In genomic region chr19:4342421-4343055, GRCh38 we compare ENCODE assay signal across 8 cellular contexts. TPM values are rescaled to one million over a fixed set of nuclear protein-coding genes. Genes with fewer than 3 reads are reported as not detected.
DNase-seq lines count a peak whose midpoint lies in the region; ATAC-seq and TF ChIP-seq lines count a peak whose summit lies in the region.

No MANE protein-coding gene starts in this region.

- H3K27ac ChIP-seq in left ventricle myocardium inferior (replicated peaks) (peak overlapping the region; percentile 98), upper lobe of right lung (peak overlapping the region; percentile 88)

- H3K4me3 ChIP-seq in left ventricle myocardium inferior (peak overlapping the region; percentile 86), upper lobe of right lung (peak overlapping the region; percentile 82)

- DNase-seq in GM13977 (ENCODE audit: low spot score) (peak; percentile 93), NCI-H146 (lab: John Stamatoyannopoulos, UW) (peak; percentile 98), amygdala (lab: John Stamatoyannopoulos, UW) (peak; percentile 78 to 100 (median 96)), left ventricle myocardium inferior (peak; percentile 95), posterior vena cava (ENCODE audit: low spot score) (peak; percentile 98), upper lobe of right lung (peak; percentile 96)

- H3K4me3 Mint-ChIP-seq in T-helper 1 cell treated with Interleukin-12 subunit alpha and Interleukin-12 subunit beta and Interleukin-4 antibody, amounts not matched to agents 30 μg/mL and 1 μg/mL, for 36 hours = peak overlapping the region; percentile 90

- intact Hi-C loops in left ventricle myocardium inferior (cut with micrococcal nuclease) = no loop called here
- intact Hi-C loops in posterior vena cava (cut with DNase I) = loop anchor here in 1 of 2 donors (5.0 kb wide), 1 partner anchor 60 kb away; the partner anchor contains the start of genes CHAF1A and SH3GL1
- intact Hi-C loops in upper lobe of right lung (cut with DNase I) = no loop called here

- H3K27me3 ChIP-seq in left ventricle myocardium inferior (ENCODE audit: low read depth) (no peaks in the 10 kb centered on the region), upper lobe of right lung (no peaks in the 10 kb centered on the region)

- peak overlapping the region; percentile 88 for H3K27ac Mint-ChIP-seq in T-helper 1 cell treated with Interleukin-12 subunit alpha and Interleukin-12 subunit beta and Interleukin-4 antibody, amounts not matched to agents 30 μg/mL and 1 μg/mL, for 36 hours

- H3K4me1 Mint-ChIP-seq in T-helper 1 cell treated with Interleukin-12 subunit alpha and Interleukin-12 subunit beta and Interleukin-4 antibody, amounts not matched to agents 30 μg/mL and 1 μg/mL, for 36 hours (ENCODE audit: low read depth) = peaks cover 20% of the 10 kb centered on the region

- no peaks in the 10 kb centered on the region for H3K27me3 Mint-ChIP-seq in T-helper 1 cell treated with Interleukin-12 subunit alpha and Interleukin-12 subunit beta and Interleukin-4 antibody, amounts not matched to agents 30 μg/mL and 1 μg/mL, for 36 hours (ENCODE audit: low read depth)

- peaks cover 12% of the 10 kb centered on the region for H3K36me3 ChIP-seq in left ventricle myocardium inferior
- H3K36me3 ChIP-seq in upper lobe of right lung = no peaks in the 10 kb centered on the region

- H3K9me3 Mint-ChIP-seq in T-helper 1 cell treated with Interleukin-12 subunit alpha and Interleukin-12 subunit beta and Interleukin-4 antibody, amounts not matched to agents 30 μg/mL and 1 μg/mL, for 36 hours = no peaks in the 10 kb centered on the region

- H3K9me3 ChIP-seq in left ventricle myocardium inferior (replicated peaks) = no peaks in the 10 kb centered on the region
- no peaks in the 10 kb centered on the region for H3K9me3 ChIP-seq in upper lobe of right lung

- H3K4me1 ChIP-seq in left ventricle myocardium inferior (peaks cover 34% of the 10 kb centered on the region), upper lobe of right lung (peaks cover 12% of the 10 kb centered on the region)

- ATAC-seq in HG02870 (IDR thresholded peaks at IDR 0.05; ENCODE audit: unreplicated experiment) = peak; percentile 87
- ATAC-seq in upper lobe of right lung = peak; percentile 93

- in situ Hi-C loops in GM13977 (cut with MboI; ENCODE audit: low pct_unique_long_range_greater_than_20kb, low sequenced_read_pairs, unreplicated experiment) = no loop called here

- peaks cover 5% of the 10 kb centered on the region for H3K36me3 Mint-ChIP-seq in T-helper 1 cell treated with Interleukin-12 subunit alpha and Interleukin-12 subunit beta and Interleukin-4 antibody, amounts not matched to agents 30 μg/mL and 1 μg/mL, for 36 hours (ENCODE audit: low read depth)

- TF ChIP-seq CTCF in GM13977 (IDR thresholded peaks at IDR 0.05; ENCODE audit: extremely low read depth, insufficient read depth, missing control alignments) (no peak), left ventricle myocardium inferior (IDR thresholded peaks at IDR 0.05; ENCODE audit: borderline replicate concordance) (no peak), upper lobe of right lung (IDR thresholded peaks at IDR 0.05) (no peak)

RNA-seq across cellular contexts. Expression of gene MPND, which starts 0.8 kb away (rescaled TPM):
- total RNA-seq in left ventricle myocardium inferior (19.2 TPM), posterior vena cava (10 to 100 TPM; 11.2 to 12.1 TPM), upper lobe of right lung (29.3 TPM)

RNA-seq across cellular contexts. Expression of gene STAP2, which starts 3.9 kb away (rescaled TPM):
- total RNA-seq in left ventricle myocardium inferior = 2.6 TPM
- 1 to 10 TPM; 2.1 to 2.7 TPM for total RNA-seq in posterior vena cava
- 16.1 TPM for total RNA-seq in upper lobe of right lung

RNA-seq across cellular contexts. Expression of gene FSD1, which starts 38.1 kb away (rescaled TPM):
- not detected for total RNA-seq in left ventricle myocardium inferior
- total RNA-seq in posterior vena cava = not detected
- 1.5 TPM for total RNA-seq in upper lobe of right lung

RNA-seq across cellular contexts. Expression of gene TMIGD2, which starts 40.3 kb away (rescaled TPM):
- total RNA-seq in left ventricle myocardium inferior (not detected), posterior vena cava (under 1 TPM in 1 of 2 donors, not detected in 1; 0.38 TPM), upper lobe of right lung (2.7 TPM)

RNA-seq across cellular contexts. Expression of gene SH3GL1, which starts 57.8 kb away (rescaled TPM):
- total RNA-seq in left ventricle myocardium inferior = 18.6 TPM
- 10 to 100 TPM; 77.5 to 88.8 TPM for total RNA-seq in posterior vena cava
- 47.6 TPM for total RNA-seq in upper lobe of right lung

Comparison
In these comparisons a context has a peak if more than half of its experiments do, and no peak if none do; other contexts are left out.
1. Peak in every context shown above with its lines: DNase-seq, ATAC-seq, H3K4me3 ChIP-seq and H3K27ac ChIP-seq.